Comparison of ENCODE assay signal across 11 cellular contexts in the genomic region with DNA sequence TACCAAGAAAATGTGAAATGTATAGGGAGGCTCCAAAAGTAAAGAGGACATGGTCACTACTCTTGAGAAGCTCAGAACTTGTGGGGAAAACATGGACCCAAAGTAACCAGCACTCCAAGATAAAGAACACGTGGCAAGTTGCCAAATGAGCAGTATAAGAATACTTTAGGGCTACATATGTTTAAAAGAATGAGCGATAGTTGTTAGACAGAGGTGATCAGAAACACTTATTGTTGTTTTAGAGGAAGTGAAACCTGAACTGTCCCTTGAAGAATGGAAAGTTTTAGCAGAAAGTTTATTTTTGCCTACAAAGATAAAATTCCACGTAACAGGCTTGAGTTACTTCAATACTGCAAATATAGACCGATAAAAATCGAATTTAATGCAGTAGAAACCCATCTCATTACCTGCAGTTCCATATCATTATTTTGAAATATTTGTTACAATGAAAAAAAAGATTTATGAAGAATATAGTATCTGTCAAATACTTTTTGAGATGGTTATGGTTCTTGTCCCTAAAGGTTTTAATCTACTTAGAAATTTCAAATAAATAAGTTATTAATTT.
DNase-seq lines count a peak whose midpoint lies in the region; ATAC-seq, FAIRE-seq and TF ChIP-seq lines count a peak whose summit lies in the region.
"Had no signal": no experiment of that assay in that cellular context is flagged by ENCODE, and none has a peak within 500 bp of the region (broad histone marks: within the 10 kb centered on the region; RNA-seq: fewer than 3 reads in every experiment).

No MANE protein-coding gene starts in this region.

- H3K27ac Mint-ChIP-seq in activated CD4-positive, alpha-beta T cell treated with anti-CD3 and anti-CD28 coated beads for 36 hours: no peak overlapping the region
- H3K27ac Mint-ChIP-seq in WTC11: no peak overlapping the region

- H3K4me1 Mint-ChIP-seq in activated CD4-positive, alpha-beta T cell treated with anti-CD3 and anti-CD28 coated beads for 36 hours: no peaks in the 10 kb centered on the region
- H3K4me1 Mint-ChIP-seq in WTC11: peaks cover 24% of the 10 kb centered on the region

- SMC1A ChIA-PET in GM12878 (lab: Charles Lee; ENCODE audit: uncharacterized antibody, unreplicated experiment): interaction anchor here (0.5 to 6.4 kb wide), 7 partner anchors 8 to 807 kb away, joined by 3 to 49 read pairs (median 4); no protein-coding TSS in a partner anchor

- DNase-seq in GM12878 (ENCODE audit: low read depth, low spot score) (peak; percentile 40), NCI-H1092 (lab: John Stamatoyannopoulos, UW) (no peak), sciatic nerve (ENCODE audit: low spot score) (no peak), WTC11 (ENCODE audit: low spot score) (no peak)
- no peak for DNase-seq in activated CD4-positive, alpha-beta T cell treated with anti-CD3 and anti-CD28 coated beads for 36 hours
- DNase-seq: activated CD4-positive, alpha-beta T cell treated with anti-CD3 and anti-CD28 coated beads, Interleukin-2, amount 50 U/mL, for 48 hours; gastrocnemius medialis; NCI-H82 had no signal

- TF ChIP-seq RAD21 in GM12878 (IDR thresholded peaks at IDR 0.05; ENCODE audit: insufficient read depth, low read depth, low read length): no peak

- no peaks in the 10 kb centered on the region for H3K79me2 ChIP-seq in GM12878 (ENCODE audit: control insufficient read depth, insufficient read depth, low read length)

- in situ Hi-C loops in GM12878 (cut with MboI): loop anchor here (10.0 kb wide), 1 partner anchor 794 kb away; no protein-coding TSS in a partner anchor

- H3K36me3 Mint-ChIP-seq in activated CD4-positive, alpha-beta T cell treated with anti-CD3 and anti-CD28 coated beads for 36 hours (ENCODE audit: low read depth): no peaks in the 10 kb centered on the region
- H3K36me3 Mint-ChIP-seq in WTC11: peaks cover 7% of the 10 kb centered on the region; the same call in 1 of the 2 replicates

- H3K9ac ChIP-seq in GM12878 (ENCODE audit: control insufficient read depth, insufficient read depth, low read length): no peak overlapping the region

- intact Hi-C loops in GM12878 (cut with micrococcal nuclease; ENCODE audit: unreplicated experiment) (loop anchor here (2.0 to 5.0 kb wide), 2 partner anchors 59 to 68 kb away; no protein-coding TSS in a partner anchor), sciatic nerve (cut with DNase I) (no loop called here)
- intact Hi-C loops in activated CD4-positive, alpha-beta T cell treated with anti-CD3 and anti-CD28 coated beads for 36 hours (cut with DNase I, micrococcal nuclease): no loop called here

- RAD21 ChIA-PET in GM12878 (lab: Charles Lee; ENCODE audit: unreplicated experiment): interaction anchor here (1.7 kb wide), 1 partner anchor 68 kb away, joined by 10 read pairs; no protein-coding TSS in a partner anchor

- peak; percentile 89 for FAIRE-seq in GM12878 (lab: Jason Lieb, UNC)

- H3K4me3 Mint-ChIP-seq in activated CD4-positive, alpha-beta T cell treated with anti-CD3 and anti-CD28 coated beads for 36 hours: no peak overlapping the region
- H3K4me3 Mint-ChIP-seq in WTC11: no peak overlapping the region

- H4K20me1 ChIP-seq in GM12878 (ENCODE audit: control insufficient read depth, insufficient read depth): no peaks in the 10 kb centered on the region

- no peaks in the 10 kb centered on the region for H3K27me3 ChIP-seq in GM12878 (replicated peaks in 1 of 2; ENCODE audit: control insufficient read depth in 2 of 2, insufficient read depth in 2 of 2, low read length in 1 of 2)
- H3K27me3 ChIP-seq: gastrocnemius medialis had no signal

- H3K9me3 ChIP-seq in GM12878 (replicated peaks; ENCODE audit: control insufficient read depth, insufficient read depth, low read length): no peaks in the 10 kb centered on the region
- H3K9me3 ChIP-seq: gastrocnemius medialis had no signal

- H3K4me2 ChIP-seq in GM12878 (ENCODE audit: control insufficient read depth, insufficient read depth): peak overlapping the region; percentile 13; the same call in 1 of the 2 replicates

- POLR2A ChIA-PET in GM12878 (lab: Charles Lee): no interaction called here
- POLR2A ChIA-PET in activated CD4-positive, alpha-beta T cell treated with anti-CD3 and anti-CD28 coated beads for 36 hours (lab: Charles Lee): no interaction called here
- POLR2A ChIA-PET in WTC11 (lab: Charles Lee): no interaction called here

- BruUV-seq in GM12878 (replicated peaks; lab: Mats Ljungman, UMichigan): no TSS peak

- peaks cover 3% of the 10 kb centered on the region; the same call in 1 of the 2 replicates for H3K4me1 ChIP-seq in GM12878 (ENCODE audit: control insufficient read depth, insufficient read depth, low read length)
- H3K4me1 ChIP-seq: gastrocnemius medialis had no signal

- TF ChIP-seq EP300 in GM12878 (IDR thresholded peaks at IDR 0.05; ENCODE audit: borderline replicate concordance in 1 of 2, control insufficient read depth in 1 of 2, low read depth in 2 of 2, low read length in 2 of 2): peak; percentile 83 to 94

- H3K4me3 ChIP-seq in GM12878: no peak overlapping the region
- H3K4me3 ChIP-seq: gastrocnemius medialis had no signal

- CTCF ChIA-PET in GM12878 (lab: Yijun Ruan, JAX): interaction anchor here (1.4 to 2.7 kb wide), 3 partner anchors 59 to 796 kb away, joined by 4 to 10 read pairs (median 5); no protein-coding TSS in a partner anchor
- CTCF ChIA-PET in activated CD4-positive, alpha-beta T cell treated with anti-CD3 and anti-CD28 coated beads for 36 hours (lab: Charles Lee): no interaction called here
- CTCF ChIA-PET in WTC11 (lab: Charles Lee): no interaction called here

- H3K9me3 Mint-ChIP-seq in activated CD4-positive, alpha-beta T cell treated with anti-CD3 and anti-CD28 coated beads for 36 hours (ENCODE audit: low read depth): no peaks in the 10 kb centered on the region
- H3K9me3 Mint-ChIP-seq in WTC11: peaks cover 11% of the 10 kb centered on the region

- 2% methylated on average over 5 of the region's 5 CpGs for WGBS in GM12878 (ENCODE audit: insufficient coverage, insufficient replicate concordance, low lambda C conversion rate, missing lambda C conversion rate)

- H3K27me3 Mint-ChIP-seq in activated CD4-positive, alpha-beta T cell treated with anti-CD3 and anti-CD28 coated beads for 36 hours: no peaks in the 10 kb centered on the region
- H3K27me3 Mint-ChIP-seq in WTC11 (ENCODE audit: low read depth): no peaks in the 10 kb centered on the region

- H3K27ac ChIP-seq in GM12878 (ENCODE audit: control insufficient read depth, insufficient read depth): no peak overlapping the region
- H3K27ac ChIP-seq: gastrocnemius medialis had no signal

- ATAC-seq in GM18858 (IDR thresholded peaks at IDR 0.05; ENCODE audit: unreplicated experiment) (peak; percentile 98), GM21576 (IDR thresholded peaks at IDR 0.05; ENCODE audit: unreplicated experiment) (peak; percentile 95), HG03280 (IDR thresholded peaks at IDR 0.05; ENCODE audit: unreplicated experiment) (peak; percentile 86), GM12878 (peak; percentile 92), sciatic nerve (no peak), WTC11 (no peak)
- no peak for ATAC-seq in activated CD4-positive, alpha-beta T cell treated with anti-CD3 and anti-CD28 coated beads for 36 hours
- ATAC-seq: gastrocnemius medialis had no signal

- H2AFZ ChIP-seq in GM12878 (ENCODE audit: control insufficient read depth, low read depth, low read length): no peak overlapping the region; the same call in 1 of the 2 replicates

- no peaks in the 10 kb centered on the region for H3K36me3 ChIP-seq in GM12878 (ENCODE audit: control insufficient read depth in 2 of 2, insufficient read depth in 2 of 2, low read length in 1 of 2)
- H3K36me3 ChIP-seq: gastrocnemius medialis had no signal

- no peak for TF ChIP-seq POLR2A in GM12878 (IDR thresholded peaks at IDR 0.05; ENCODE audit: low read depth, low read length)

- no peak for TF ChIP-seq CTCF in GM12878 (IDR thresholded peaks at IDR 0.05 in 2 of 3, conservative IDR thresholded peaks at IDR 0.05 in 1 of 3; ENCODE audit: control insufficient read depth in 2 of 3, extremely low read depth in 1 of 3, insufficient read depth in 1 of 3, low read depth in 3 of 3, low read length in 3 of 3)
- TF ChIP-seq CTCF in WTC11 (IDR thresholded peaks at IDR 0.05): no peak

TF ChIP-seq in GM12878, 131 proteins besides CTCF, POLR2A, EP300 and RAD21 (continues in another document):
- TF ChIP-seq ETV6 (conservative IDR thresholded peaks at IDR 0.05 in 1 of 2, IDR thresholded peaks at IDR 0.05 in 1 of 2; ENCODE audit: borderline replicate concordance in 1 of 2, low read depth in 1 of 2) (no peak), RBBP5 (conservative IDR thresholded peaks at IDR 0.05) (no peak), IKZF2 (IDR thresholded peaks at IDR 0.05) (peak; percentile 92 to 94), ZNF274 (IDR thresholded peaks at IDR 0.05; ENCODE audit: insufficient read depth, insufficient read length) (no peak)

TF ChIP-seq in WTC11, 78 proteins besides CTCF, POLR2A, EP300 and RAD21:
- no peak for TF ChIP-seq PRRX2 (CRISPR knock-in tag; IDR thresholded peaks at IDR 0.05)
- no peak for TF ChIP-seq NR3C1 (CRISPR knock-in tag; conservative IDR thresholded peaks at IDR 0.05; ENCODE audit: low read depth)
- no peak for TF ChIP-seq ETV6 (CRISPR knock-in tag; IDR thresholded peaks at IDR 0.05)
- TF ChIP-seq ZNF219 (CRISPR knock-in tag; IDR thresholded peaks at IDR 0.05; ENCODE audit: borderline replicate concordance): no peak
- no peak for TF ChIP-seq TP53 (CRISPR knock-in tag; IDR thresholded peaks at IDR 0.05)
- TF ChIP-seq GTF2I (CRISPR knock-in tag; conservative IDR thresholded peaks at IDR 0.05): no peak
- TF ChIP-seq ZNF416 (CRISPR knock-in tag; IDR thresholded peaks at IDR 0.05): no peak
- no peak for TF ChIP-seq EMX1 (CRISPR knock-in tag; IDR thresholded peaks at IDR 0.05)

Comparison
In these comparisons a context has a peak if more than half of its experiments do, and no peak if none do; other contexts are left out.
1. ATAC-seq: peak in GM18858 (single experiment), GM21576 (single experiment), HG03280 (single experiment) and GM12878 (single experiment); none in activated CD4-positive, alpha-beta T cell treated with anti-CD3 and anti-CD28 coated beads for 36 hours (single experiment), sciatic nerve (single experiment) and WTC11 (single experiment).